Comparison of ENCODE assay signal across 37 cellular contexts in genomic region chr3:97161169-97161568, GRCh38.
"Had no signal": no experiment of that assay in that cellular context is flagged by ENCODE, and none has a peak within 500 bp of the region (broad histone marks: within the 10 kb centered on the region; RNA-seq: fewer than 3 reads in every experiment).

No MANE protein-coding gene starts in this region.

- H3K9me3 Mint-ChIP-seq: activated T-helper 1 cell treated with anti-CD3 and anti-CD28 coated beads, Interleukin-12 subunit alpha, Interleukin-12 subunit beta, Interleukin-2, Interleukin-4 antibody, amounts not matched to agents 30 ng/mL and 10 ng/mL and 1 ng/mL, durations not matched to agents 14 hours and 24 hours and 36 hours; T-helper 1 cell treated with Interleukin-12 subunit alpha and Interleukin-12 subunit beta and Interleukin-4 antibody, amounts not matched to agents 30 μg/mL and 1 μg/mL, for 36 hours had no signal

- ATAC-seq: activated CD8-positive, alpha-beta T cell treated with anti-CD3 and anti-CD28 coated beads for 36 hours; activated naive CD4-positive, alpha-beta T cell treated with anti-CD3 and anti-CD28 coated beads, Interleukin-2, amount 50 U/mL, for 72 hours; activated T-cell treated with anti-CD3 and anti-CD28 coated beads, Interleukin-2, amount 50 U/mL, for 4 hours; activated T-cell treated with anti-CD3 and anti-CD28 coated beads, Interleukin-2, amount 50 U/mL, for 72 hours; activated T-helper 17 cell treated with anti-CD3 and anti-CD28 coated beads, Interleukin-2, amount 50 U/mL, for 72 hours; body of pancreas had no signal

- H3K36me3 Mint-ChIP-seq: activated CD4-positive, alpha-beta memory T cell treated with anti-CD3 and anti-CD28 coated beads for 36 hours; activated naive CD8-positive, alpha-beta T cell treated with anti-CD3 and anti-CD28 coated beads for 36 hours had no signal

- H3K27ac Mint-ChIP-seq: activated B cell treated with CpG ODN at 0.5 μM for 24 hours; activated CD4-positive, alpha-beta memory T cell treated with anti-CD3 and anti-CD28 coated beads for 36 hours; activated CD4-positive, alpha-beta T cell treated with anti-CD3 and anti-CD28 coated beads, Interleukin-2, amount 10 ng/mL, durations not matched to agents 24 days and 14 days; activated CD8-positive, alpha-beta T cell treated with anti-CD3 and anti-CD28 coated beads for 36 hours; activated naive CD4-positive, alpha-beta T cell treated with anti-CD3 and anti-CD28 coated beads for 36 hours; activated naive CD4-positive, alpha-beta T cell treated with anti-CD3 and anti-CD28 coated beads, Interleukin-2, amount 50 U/mL, for 72 hours; activated naive CD8-positive, alpha-beta T cell treated with anti-CD3 and anti-CD28 coated beads for 36 hours; activated T-cell treated with anti-CD3 and anti-CD28 coated beads, Interleukin-2, amount 50 U/mL, for 72 hours; activated T-helper 1 cell treated with anti-CD3 and anti-CD28 coated beads, Interleukin-12 subunit alpha, Interleukin-12 subunit beta, Interleukin-2, Interleukin-4 antibody, amounts not matched to agents 30 ng/mL and 10 ng/mL and 1 ng/mL, durations not matched to agents 14 hours and 24 hours and 36 hours; activated T-helper 17 cell treated with anti-CD3 and anti-CD28 coated beads, Interleukin-2, amount 50 U/mL, for 72 hours; T-helper 1 cell treated with Interleukin-12 subunit alpha and Interleukin-12 subunit beta and Interleukin-4 antibody, amounts not matched to agents 30 μg/mL and 1 μg/mL, for 36 hours; T-helper 2 cell treated with Interferon-gamma antibody and Interleukin-4, amounts not matched to agents 5 μg/mL and 100 μg/mL, for 36 hours had no signal

- H3K4me1 Mint-ChIP-seq: activated B cell treated with CpG ODN at 0.5 μM for 24 hours; activated CD4-positive, alpha-beta T cell treated with anti-CD3 and anti-CD28 coated beads, Interleukin-2, amount 10 ng/mL, durations not matched to agents 24 days and 14 days; activated naive CD8-positive, alpha-beta T cell treated with anti-CD3 and anti-CD28 coated beads for 36 hours; activated T-helper 17 cell treated with anti-CD3 and anti-CD28 coated beads, Interleukin-2, amount 50 U/mL, for 72 hours; central memory CD8-positive, alpha-beta T cell had no signal

- H3K4me3 Mint-ChIP-seq: activated B cell treated with CpG ODN at 0.5 μM for 24 hours; activated CD4-positive, alpha-beta memory T cell treated with anti-CD3 and anti-CD28 coated beads for 36 hours; activated CD4-positive, alpha-beta T cell treated with anti-CD3 and anti-CD28 coated beads, Interleukin-2, amount 10 ng/mL, durations not matched to agents 24 days and 14 days; activated CD8-positive, alpha-beta T cell treated with anti-CD3 and anti-CD28 coated beads for 36 hours; activated naive CD4-positive, alpha-beta T cell treated with anti-CD3 and anti-CD28 coated beads for 36 hours; activated naive CD8-positive, alpha-beta T cell treated with anti-CD3 and anti-CD28 coated beads for 36 hours; activated T-cell treated with anti-CD3 and anti-CD28 coated beads, Interleukin-2, amount 50 U/mL, for 4 hours; activated T-cell treated with anti-CD3 and anti-CD28 coated beads, Interleukin-2, amount 50 U/mL, for 72 hours; activated T-helper 1 cell treated with anti-CD3 and anti-CD28 coated beads, Interleukin-12 subunit alpha, Interleukin-12 subunit beta, Interleukin-2, Interleukin-4 antibody, amounts not matched to agents 30 ng/mL and 10 ng/mL and 1 ng/mL, durations not matched to agents 14 hours and 24 hours and 36 hours; activated T-helper 17 cell treated with anti-CD3 and anti-CD28 coated beads, Interleukin-2, amount 50 U/mL, for 72 hours; central memory CD8-positive, alpha-beta T cell; T-helper 1 cell treated with Interleukin-12 subunit alpha and Interleukin-12 subunit beta and Interleukin-4 antibody, amounts not matched to agents 30 μg/mL and 1 μg/mL, for 36 hours; T-helper 2 cell treated with Interferon-gamma antibody and Interleukin-4, amounts not matched to agents 5 μg/mL and 100 μg/mL, for 36 hours had no signal

- DNase-seq: activated B cell treated with CpG ODN at 0.5 μM for 24 hours; activated CD4-positive, alpha-beta memory T cell treated with anti-CD3 and anti-CD28 coated beads for 36 hours; activated CD4-positive, alpha-beta T cell treated with anti-CD3 and anti-CD28 coated beads for 4 hours; activated CD4-positive, alpha-beta T cell treated with anti-CD3 and anti-CD28 coated beads, Interleukin-2, amount 10 ng/mL, durations not matched to agents 24 days and 14 days; activated CD4-positive, alpha-beta T cell treated with anti-CD3 and anti-CD28 coated beads, Interleukin-2, amount 50 U/mL, for 1 hour; activated CD4-positive, alpha-beta T cell treated with anti-CD3 and anti-CD28 coated beads, Interleukin-2, amount 50 U/mL, for 4 hours; activated CD4-positive, CD25-positive, alpha-beta regulatory T cell treated with anti-CD3 and anti-CD28 coated beads, Interleukin-2, amount 50 U/mL, for 72 hours; activated CD8-positive, alpha-beta memory T cell treated with anti-CD3 and anti-CD28 coated beads, Interleukin-2, amount 50 U/mL, for 4 hours; activated CD8-positive, alpha-beta T cell treated with anti-CD3 and anti-CD28 coated beads for 36 hours; activated effector memory CD4-positive, alpha-beta T cell treated with anti-CD3 and anti-CD28 coated beads, Interleukin-2, amount 50 U/mL, for 16 hours; activated gamma-delta T cell treated with Interleukin-2 at 50 U/mL for 16 hours; activated naive CD4-positive, alpha-beta T cell; activated naive CD4-positive, alpha-beta T cell treated with anti-CD3 and anti-CD28 coated beads for 36 hours; activated naive CD4-positive, alpha-beta T cell treated with anti-CD3 and anti-CD28 coated beads, Interleukin-2, amount 50 U/mL, for 16 hours; activated naive CD8-positive, alpha-beta T cell treated with anti-CD3 and anti-CD28 coated beads for 36 hours; activated T-cell treated with anti-CD3 and anti-CD28 coated beads for 4 hours; activated T-cell treated with anti-CD3 and anti-CD28 coated beads, Interleukin-2, amount 50 U/mL, for 1 hour; activated T-cell treated with anti-CD3 and anti-CD28 coated beads, Interleukin-2, amount 50 U/mL, for 4 hours; activated T-cell treated with anti-CD3 and anti-CD28 coated beads, Interleukin-2, amount 50 U/mL, for 72 hours; adrenal gland; amniotic stem cell; aorta; body of pancreas; brain microvascular endothelial cell; caudate nucleus; cerebellar nuclear complex; T-helper 1 cell; T-helper 2 cell; T-helper 9 cell had no signal

- H3K27me3 Mint-ChIP-seq: activated B cell treated with CpG ODN at 0.5 μM for 24 hours; activated CD4-positive, alpha-beta memory T cell treated with anti-CD3 and anti-CD28 coated beads for 36 hours; activated CD4-positive, alpha-beta T cell treated with anti-CD3 and anti-CD28 coated beads, Interleukin-2, amount 10 ng/mL, durations not matched to agents 24 days and 14 days; activated CD8-positive, alpha-beta T cell treated with anti-CD3 and anti-CD28 coated beads for 36 hours; activated naive CD8-positive, alpha-beta T cell treated with anti-CD3 and anti-CD28 coated beads for 36 hours; activated T-helper 17 cell treated with anti-CD3 and anti-CD28 coated beads, Interleukin-2, amount 50 U/mL, for 72 hours; central memory CD8-positive, alpha-beta T cell had no signal

- H3K4me3 ChIP-seq: adrenal gland, body of pancreas, breast epithelium, cardiac muscle cell had no signal
